ENCODE assay signal across 20 cellular contexts in the genomic region with DNA sequence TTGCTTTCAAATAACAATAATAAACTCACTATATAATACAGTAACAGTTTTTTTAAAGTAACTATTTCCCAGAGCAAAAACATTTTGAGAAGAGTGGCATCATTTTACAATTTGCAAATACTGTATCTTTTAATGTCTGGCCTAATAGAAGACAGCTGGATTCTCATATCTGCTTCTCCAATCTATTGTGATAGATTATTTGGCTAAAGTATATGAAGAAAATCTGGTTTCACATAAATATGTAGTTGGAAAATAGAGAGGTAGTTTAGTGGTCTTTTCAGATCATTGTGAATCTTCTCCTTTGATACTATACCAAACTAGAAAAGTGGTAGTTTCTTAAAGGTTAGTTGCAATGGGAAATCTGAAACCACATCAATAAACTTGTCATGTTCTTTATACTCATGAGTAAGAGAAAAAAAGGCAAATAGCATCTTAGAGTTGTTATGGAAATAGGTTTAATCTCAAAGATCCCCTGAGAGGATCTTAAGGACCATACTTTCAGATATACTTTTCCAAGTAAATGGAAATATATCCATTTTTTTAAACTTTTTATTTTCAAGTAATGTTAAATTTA.
DNase-seq lines count a peak whose midpoint lies in the region; TF ChIP-seq lines count a peak whose summit lies in the region.
"Had no signal": no experiment of that assay in that cellular context is flagged by ENCODE, and none has a peak within 500 bp of the region (broad histone marks: within the 10 kb centered on the region; RNA-seq: fewer than 3 reads in every experiment).

No MANE protein-coding gene starts in this region.

- TF ChIP-seq POLR2A in tibial nerve (IDR thresholded peaks at IDR 0.05), result no peak

- no peaks in the 10 kb centered on the region for H3K9me3 ChIP-seq in adipocyte (ENCODE audit: control insufficient read depth, low read length)
- no peaks in the 10 kb centered on the region for H3K9me3 ChIP-seq in tibial nerve
- H3K9me3 ChIP-seq: BE2C had no signal

- H3K36me3 ChIP-seq in adipocyte (ENCODE audit: control insufficient read depth, insufficient read depth, low read length, severe bottlenecking) (no peaks in the 10 kb centered on the region), tibial nerve (no peaks in the 10 kb centered on the region)
- H3K36me3 ChIP-seq: BE2C had no signal

- H3K4me1 ChIP-seq in adipocyte (ENCODE audit: control insufficient read depth, insufficient read depth, low read length) (peaks cover 4% of the 10 kb centered on the region), tibial nerve (peaks cover 0 to 3% (median 0%) of the 10 kb centered on the region in 4 donors)
- H3K4me1 ChIP-seq: BE2C had no signal

- H3K27me3 ChIP-seq in adipocyte (replicated peaks; ENCODE audit: control insufficient read depth, insufficient read depth, low read length) (no peaks in the 10 kb centered on the region), tibial nerve (no peaks in the 10 kb centered on the region)

- peak overlapping the region; percentile 92 for H3K27ac Mint-ChIP-seq in mesothelial cell of epicardium
- H3K27ac Mint-ChIP-seq: H9, T-helper 17 cell had no signal

- H3K9me3 Mint-ChIP-seq in mesothelial cell of epicardium, result peaks cover 6% of the 10 kb centered on the region

- DNase-seq in EH (ENCODE audit: low read depth) (peak; percentile 40), adipocyte (ENCODE audit: low read depth) (peak; percentile 24), mesothelial cell of epicardium (ENCODE audit: low spot score in 2 of 2, unreplicated experiment in 2 of 2) (no peak), OCI-M1 (lab: John Stamatoyannopoulos, UW) (no peak), DMS153 (lab: John Stamatoyannopoulos, UW) (no peak), tibial nerve (ENCODE audit: low spot score in 2 of 2) (no peak)
- peak; percentile 25 for DNase-seq in Jurkat, Clone E6-1 (ENCODE audit: low read depth, low spot score)
- DNase-seq: BE2C, H9, Kasumi-1, MM.1S, NCI-H1048, NCI-H1417 treated with DMSO at 0.1 percent for 48 hours, NCI-H187, NCI-H2107, NCI-H2227 treated with DMSO at 0.1 percent for 48 hours, NCI-H510A treated with DMSO at 0.1 percent for 48 hours, NCI-H748 treated with DMSO at 0.1 percent for 48 hours, SW 1271, T-helper 17 cell had no signal

- no peak overlapping the region for H3K4me3 Mint-ChIP-seq in mesothelial cell of epicardium
- H3K4me3 Mint-ChIP-seq: H9, T-helper 17 cell had no signal

- H3K36me3 Mint-ChIP-seq in mesothelial cell of epicardium, result peaks cover 7% of the 10 kb centered on the region

- H3K4me1 Mint-ChIP-seq in mesothelial cell of epicardium, result peaks cover 68% of the 10 kb centered on the region
- H3K4me1 Mint-ChIP-seq: T-helper 17 cell had no signal

- no peak for TF ChIP-seq CTCF in mesothelial cell of epicardium (IDR thresholded peaks at IDR 0.05; ENCODE audit: unreplicated experiment)
- TF ChIP-seq CTCF in tibial nerve (IDR thresholded peaks at IDR 0.05), result no peak

- no peak overlapping the region for H3K27ac ChIP-seq in tibial nerve

- no peak for TF ChIP-seq EP300 in tibial nerve (IDR thresholded peaks at IDR 0.05)

- H3K9ac ChIP-seq in adipocyte (ENCODE audit: low read length), result no peak overlapping the region

- H3K4me3 ChIP-seq in Jurkat, Clone E6-1 (ENCODE audit: low read length), result no peak overlapping the region
- H3K4me3 ChIP-seq in adipocyte (ENCODE audit: low read length) (no peak overlapping the region), tibial nerve (no peak overlapping the region)

- H3K27me3 Mint-ChIP-seq in mesothelial cell of epicardium (ENCODE audit: low read depth), result no peaks in the 10 kb centered on the region

Comparison
In these comparisons a context has a peak if more than half of its experiments do, and no peak if none do; other contexts are left out.
1. DNase-seq: peak in EH (single experiment), Jurkat, Clone E6-1 (single experiment) and adipocyte (single experiment); none in mesothelial cell of epicardium (0 of 2), OCI-M1 (single experiment), DMS153 (single experiment) and tibial nerve (0 of 2).